In the genomic region with DNA sequence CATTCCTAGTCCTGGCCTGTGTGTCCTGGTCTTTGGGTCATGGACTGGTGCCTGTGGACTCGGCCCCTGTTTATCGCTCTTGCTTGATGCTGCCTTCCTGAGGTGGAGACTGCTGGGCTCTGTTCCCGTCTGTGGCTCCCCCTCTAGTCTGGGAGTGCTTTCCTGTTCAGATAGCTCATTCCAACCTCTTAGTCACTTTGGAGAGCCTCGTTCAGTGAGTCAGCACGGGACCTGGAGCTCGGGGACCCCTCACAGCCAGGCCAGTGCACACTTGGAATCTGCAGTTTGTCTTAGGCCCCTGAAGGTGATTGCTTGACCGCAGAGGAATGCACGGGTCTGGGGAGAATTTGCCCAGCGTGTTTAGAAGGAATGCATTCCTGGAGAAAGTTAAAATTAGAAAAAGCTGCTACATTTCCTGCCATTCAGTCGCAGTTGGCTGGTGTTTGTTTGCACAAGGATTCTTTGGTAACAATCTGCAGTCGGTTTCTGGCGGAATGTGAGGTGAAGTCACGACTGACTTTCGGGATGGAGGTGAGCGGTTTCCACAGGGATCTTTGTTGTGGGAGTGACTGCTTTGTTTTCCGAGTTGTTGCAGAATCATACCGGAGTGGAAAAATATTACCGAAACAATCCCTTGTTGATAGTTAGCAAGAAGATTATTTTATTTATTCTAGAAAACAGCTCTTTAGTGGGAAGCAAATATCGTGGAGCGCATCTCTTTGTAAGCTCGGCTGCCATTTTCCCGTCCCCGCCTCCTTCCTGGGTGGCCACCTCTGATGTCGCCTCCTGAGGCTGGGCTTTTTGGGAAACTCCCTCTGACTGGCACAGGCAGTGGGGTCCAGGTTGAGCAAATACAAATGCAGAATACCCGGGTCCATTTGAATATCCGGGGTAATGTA, we compare ENCODE assay signal across 8 cellular contexts. TPM values are rescaled to one million over a fixed set of nuclear protein-coding genes. Genes with fewer than 3 reads are reported as not detected.
A peak's percentile ranks its signal among the peaks of the same experiment; 100 is the strongest.
DNase-seq lines count a peak whose midpoint lies in the region; ATAC-seq and TF ChIP-seq lines count a peak whose summit lies in the region.

No MANE protein-coding gene starts in this region.

- DNase-seq in BE2C = peak; percentile 56
- DNase-seq in NCI-H2196 (lab: John Stamatoyannopoulos, UW; ENCODE audit: unreplicated experiment) = peak; percentile 62
- peak; percentile 99 for DNase-seq in epithelial cell of proximal tubule (ENCODE audit: low read depth)
- DNase-seq in myocyte (ENCODE audit: low read depth) = peak; percentile 83
- DNase-seq in activated naive CD4-positive, alpha-beta T cell treated with Interleukin-2 at 50 U/mL for 16 hours = no peak
- DNase-seq in Karpas-422 = no peak

- H3K36me3 ChIP-seq in BE2C (no peaks in the 10 kb centered on the region; the same call in 1 of the 2 replicates), Karpas-422 (ENCODE audit: insufficient read depth, low read length) (no peaks in the 10 kb centered on the region)

- H3K9ac ChIP-seq in Karpas-422 (ENCODE audit: low read length) = no peak overlapping the region

- no peak for ATAC-seq in HG03342 (IDR thresholded peaks at IDR 0.05; ENCODE audit: unreplicated experiment)
- no peak for ATAC-seq in HG02610 (IDR thresholded peaks at IDR 0.05; ENCODE audit: unreplicated experiment)

- H3K79me2 ChIP-seq in Karpas-422 (ENCODE audit: low read length) = no peaks in the 10 kb centered on the region

- no peak overlapping the region for H3K27ac ChIP-seq in Karpas-422 (ENCODE audit: low read length)

- H3K4me1 ChIP-seq in BE2C = no peaks in the 10 kb centered on the region
- no peaks in the 10 kb centered on the region for H3K4me1 ChIP-seq in Karpas-422 (ENCODE audit: low read length)

- H3K4me3 ChIP-seq in BE2C (ENCODE audit: low read depth, low read length) (no peak overlapping the region), epithelial cell of proximal tubule (ENCODE audit: low read depth, low read length) (peak overlapping the region; percentile 27), Karpas-422 (ENCODE audit: low read length) (no peak overlapping the region)

- H3K9me3 ChIP-seq in BE2C (peaks cover 2% of the 10 kb centered on the region; the same call in 1 of the 2 replicates), Karpas-422 (ENCODE audit: low read length) (no peaks in the 10 kb centered on the region)

- no peaks in the 10 kb centered on the region for H3K9me2 ChIP-seq in Karpas-422 (replicated peaks; ENCODE audit: insufficient read depth, low read length)

- no peaks in the 10 kb centered on the region for H3K27me3 ChIP-seq in BE2C
- H3K27me3 ChIP-seq in Karpas-422 (ENCODE audit: low read length) = no peaks in the 10 kb centered on the region

- H2AFZ ChIP-seq in Karpas-422 (ENCODE audit: low read length) = no peak overlapping the region

- TF ChIP-seq CTCF in BE2C (IDR thresholded peaks at IDR 0.05; ENCODE audit: low read depth, low read length) (peak; percentile 24; the same call in 1 of the 2 replicates), epithelial cell of proximal tubule (conservative IDR thresholded peaks at IDR 0.05; ENCODE audit: low read depth, low read length) (peak; percentile 32)

- H4K20me1 ChIP-seq in Karpas-422 (ENCODE audit: insufficient read depth, low read depth, low read length) = no peaks in the 10 kb centered on the region

- H3K4me2 ChIP-seq in Karpas-422 (ENCODE audit: low read depth, low read length, poor library complexity, severe bottlenecking) = no peak overlapping the region

RNA-seq across cellular contexts. Expression of gene SH3BP4, which starts 29.6 kb away (rescaled TPM):
- 9.0 TPM for polyA plus RNA-seq in BE2C (2012; ENCODE audit: insufficient read depth, insufficient read length, low read depth)
- total RNA-seq in epithelial cell of proximal tubule (64.0 and 67.6 TPM in 2 replicates), myocyte (20.0 and 27.4 TPM in 2 replicates)
- 41.6 TPM for polyA plus RNA-seq in myocyte (2012)
- not detected in 2 replicates for total RNA-seq in Karpas-422 (2014; rRNA removed; shearing (Covaris generic); ENCODE audit: low replicate concordance)

Comparison
In these comparisons a context has a peak if more than half of its experiments do, and no peak if none do; other contexts are left out.
1. DNase-seq: peak in BE2C (single experiment), NCI-H2196 (single experiment), epithelial cell of proximal tubule (single experiment) and myocyte (single experiment); none in activated naive CD4-positive, alpha-beta T cell treated with Interleukin-2 at 50 U/mL for 16 hours (single experiment) and Karpas-422 (single experiment).
2. RNA of gene SH3BP4, which starts 29.6 kb away (total RNA-seq): 64.0 to 67.6 TPM in epithelial cell of proximal tubule and 20.0 to 27.4 TPM in myocyte; not detected in Karpas-422; every median in the first group is over 10 times any median in the second.